In genomic region chr15:67834593-67835348, GRCh38 we compare ENCODE assay signal across 9 cellular contexts. TPM values are rescaled to one million over a fixed set of nuclear protein-coding genes. Genes with fewer than 3 reads are reported as not detected.
A peak's percentile ranks its signal among the peaks of the same experiment; 100 is the strongest.
DNase-seq lines count a peak whose midpoint lies in the region; ATAC-seq lines count a peak whose summit lies in the region.
"Had no signal": no experiment of that assay in that cellular context is flagged by ENCODE, and none has a peak within 500 bp of the region (broad histone marks: within the 10 kb centered on the region; RNA-seq: fewer than 3 reads in every experiment).

No MANE protein-coding gene starts in this region.

- DNase-seq in activated CD4-positive, alpha-beta T cell treated with anti-CD3 and anti-CD28 coated beads for 36 hours = peak; percentile 32
- no peak for DNase-seq in activated CD4-positive, alpha-beta T cell treated with anti-CD3 and anti-CD28 coated beads, Interleukin-2, amount 50 U/mL, for 48 hours
- peak; percentile 38 to 47 for DNase-seq in activated T-cell treated with anti-CD3 and anti-CD28 coated beads, Interleukin-2, amount 50 U/mL, for 48 hours
- DNase-seq in left colon (no peak), NCI-H446 treated with DMSO at 0.1 percent for 48 hours (lab: John Stamatoyannopoulos, UW) (no peak), cerebellar nuclear complex (lab: John Stamatoyannopoulos, UW) (no peak)
- peak; percentile 19 for DNase-seq in stimulated activated naive CD4-positive, alpha-beta T cell treated with Interleukin-2 at 50 U/mL for 16 hours (lab: John Stamatoyannopoulos, UW)

- H3K4me3 Mint-ChIP-seq in activated CD4-positive, alpha-beta T cell treated with anti-CD3 and anti-CD28 coated beads for 36 hours = peak overlapping the region; percentile 55

- POLR2A ChIA-PET in activated CD4-positive, alpha-beta T cell treated with anti-CD3 and anti-CD28 coated beads for 36 hours (lab: Charles Lee) = no interaction called here

- H3K36me3 Mint-ChIP-seq in activated CD4-positive, alpha-beta T cell treated with anti-CD3 and anti-CD28 coated beads for 36 hours (ENCODE audit: low read depth) = peaks cover 1% of the 10 kb centered on the region

- H3K4me1 Mint-ChIP-seq in activated CD4-positive, alpha-beta T cell treated with anti-CD3 and anti-CD28 coated beads for 36 hours = peaks cover 35% of the 10 kb centered on the region

- no peak for ATAC-seq in activated CD4-positive, alpha-beta T cell treated with anti-CD3 and anti-CD28 coated beads for 36 hours
- ATAC-seq in left colon (peak; percentile 8), GM21786 (IDR thresholded peaks at IDR 0.05; ENCODE audit: unreplicated experiment) (no peak)

- peaks cover 50% of the 10 kb centered on the region for H3K27me3 Mint-ChIP-seq in activated CD4-positive, alpha-beta T cell treated with anti-CD3 and anti-CD28 coated beads for 36 hours

- no peak overlapping the region for H3K27ac Mint-ChIP-seq in activated CD4-positive, alpha-beta T cell treated with anti-CD3 and anti-CD28 coated beads for 36 hours

- CTCF ChIA-PET in activated CD4-positive, alpha-beta T cell treated with anti-CD3 and anti-CD28 coated beads for 36 hours (lab: Charles Lee) = interaction anchor here (0.7 to 4.1 kb wide), 7 partner anchors 56 to 889 kb away, joined by 3 to 37 read pairs (median 5); no protein-coding TSS in a partner anchor

- intact Hi-C loops in activated CD4-positive, alpha-beta T cell treated with anti-CD3 and anti-CD28 coated beads for 36 hours (cut with DNase I, micrococcal nuclease) = loop anchor here (1.0 to 10.0 kb wide), 8 partner anchors 72 to 1132 kb away; partner anchors contain the start of gene SMAD6 (in 1 of the 2)
- intact Hi-C loops in left colon (cut with DNase I, micrococcal nuclease) = loop anchor here in 1 of 2 donors (5.0 kb wide), 1 partner anchor 377 kb away; no protein-coding TSS in a partner anchor

- H3K9me3 Mint-ChIP-seq in activated CD4-positive, alpha-beta T cell treated with anti-CD3 and anti-CD28 coated beads for 36 hours (ENCODE audit: low read depth) = no peaks in the 10 kb centered on the region

RNA-seq across cellular contexts. Expression of gene RNU6-1, which starts 5.1 kb away (rescaled TPM):
- not detected for total RNA-seq in activated CD4-positive, alpha-beta T cell treated with anti-CD3 and anti-CD28 coated beads for 36 hours
- total RNA-seq in left colon = not detected
- total RNA-seq: kidney epithelial cell had no signal

RNA-seq across cellular contexts. Expression of gene SKOR1, which starts 9.5 kb away (rescaled TPM):
- total RNA-seq in activated CD4-positive, alpha-beta T cell treated with anti-CD3 and anti-CD28 coated beads for 36 hours = under 1 TPM; 0.16 to 0.18 TPM
- total RNA-seq in left colon = under 1 TPM; 0.47 to 0.49 TPM
- total RNA-seq: kidney epithelial cell had no signal

Comparison
In these comparisons a context has a peak if more than half of its experiments do, and no peak if none do; other contexts are left out.
1. DNase-seq: peak in activated CD4-positive, alpha-beta T cell treated with anti-CD3 and anti-CD28 coated beads for 36 hours (single experiment), activated T-cell treated with anti-CD3 and anti-CD28 coated beads, Interleukin-2, amount 50 U/mL, for 48 hours (2 of 2) and stimulated activated naive CD4-positive, alpha-beta T cell treated with Interleukin-2 at 50 U/mL for 16 hours (single experiment); none in activated CD4-positive, alpha-beta T cell treated with anti-CD3 and anti-CD28 coated beads, Interleukin-2, amount 50 U/mL, for 48 hours (0 of 2), left colon (0 of 2), NCI-H446 treated with DMSO at 0.1 percent for 48 hours (single experiment) and cerebellar nuclear complex (0 of 2).